Comparison of ENCODE assay signal across 1 cellular context in genomic region chr2:96536445-96537065, GRCh38.
TF ChIP-seq lines count a peak whose summit lies in the region.

Gene ARID5A (plus strand): TSS chr2:96536752. CDS start chr2:96536827, 75 bp downstream.

TF ChIP-seq in K562, 482 proteins besides CTCF, POLR2A, EP300 and RAD21 (continued from another document and continues in another):
- TF ChIP-seq ZBTB7A (IDR thresholded peaks at IDR 0.05; ENCODE audit: borderline replicate concordance, control insufficient read depth, low read depth, low read length) (peak; percentile 86), ZNF197 (CRISPR knock-in tag; IDR thresholded peaks at IDR 0.05; ENCODE audit: low read depth) (0 out of 2 replicates have a peak, but pooled peaks have one; percentile 31), ZBTB12 (CRISPR knock-in tag; IDR thresholded peaks at IDR 0.05) (peak; percentile 40; the same call in 1 of the 2 replicates), JUN (IDR thresholded peaks at IDR 0.05; ENCODE audit: borderline replicate concordance, low read depth, low read length) (no peak), JUN (CRISPR knock-in tag; IDR thresholded peaks at IDR 0.05; ENCODE audit: borderline replicate concordance) (no peak), SP2 (IDR thresholded peaks at IDR 0.05; ENCODE audit: extremely low read depth, low read depth, low read length, poor library complexity, severe bottlenecking) (peak; percentile 27), MYC (IDR thresholded peaks at IDR 0.05; ENCODE audit: low read depth, low read length) (peak; percentile 49; the same call in 1 of the 2 replicates), MYC (CRISPR knock-in tag; IDR thresholded peaks at IDR 0.05; ENCODE audit: borderline replicate concordance, low read depth) (no peak), ZNF143 (CRISPR knock-in tag; IDR thresholded peaks at IDR 0.05) (peak; percentile 87), PHF8 (IDR thresholded peaks at IDR 0.05; ENCODE audit: borderline replicate concordance, low read length) (peak; percentile 70; the same call in 1 of the 2 replicates), ESRRA (IDR thresholded peaks at IDR 0.05; ENCODE audit: borderline replicate concordance, low read depth) (no peak), ETS1 (conservative IDR thresholded peaks at IDR 0.05; ENCODE audit: control insufficient read depth, low read depth, low read length) (peak; percentile 88), ZHX1 (conservative IDR thresholded peaks at IDR 0.05; ENCODE audit: low read length) (no peak), KDM5B (IDR thresholded peaks at IDR 0.05; ENCODE audit: insufficient replicate concordance, low read depth, low read length) (peak; percentile 53), ZNF184 (CRISPR knock-in tag; IDR thresholded peaks at IDR 0.05) (no peak), RBBP5 (IDR thresholded peaks at IDR 0.05; ENCODE audit: borderline replicate concordance, insufficient read depth, low read length, poor library complexity, severe bottlenecking) (peak; percentile 47), AFF1 (IDR thresholded peaks at IDR 0.05; ENCODE audit: low read depth in 1 of 2, partially characterized antibody in 2 of 2) (peak in 1 of 2 experiments; percentile 93), ZNF384 (IDR thresholded peaks at IDR 0.05; ENCODE audit: low read depth, low read length) (peak; percentile 72; the same call in 1 of the 2 replicates), POLR2G (IDR thresholded peaks at IDR 0.05; ENCODE audit: low read depth, low read length) (peak; percentile 93), POLR2AphosphoS5 (IDR thresholded peaks at IDR 0.05; ENCODE audit: control insufficient read depth, insufficient read depth, low read depth, low read length) (peak; percentile 61), NCOA2 (IDR thresholded peaks at IDR 0.05; ENCODE audit: partially characterized antibody in 2 of 2) (no peak), TCF15 (CRISPR knock-in tag; IDR thresholded peaks at IDR 0.05) (no peak), CCNT2 (IDR thresholded peaks at IDR 0.05; ENCODE audit: borderline replicate concordance, extremely low read depth, insufficient read length, low read depth, low read length) (peak; percentile 56), GMEB1 (CRISPR knock-in tag; IDR thresholded peaks at IDR 0.05) (peak; percentile 58), TBP (optimal IDR thresholded peaks at IDR 0.05; ENCODE audit: low read depth, low read length) (peak; percentile 75), SIX5 (IDR thresholded peaks at IDR 0.05; ENCODE audit: borderline replicate concordance in 1 of 2, insufficient read depth in 1 of 2, low read depth in 1 of 2, low read length in 2 of 2) (peak; percentile 70 to 76), ZNF311 (CRISPR knock-in tag; IDR thresholded peaks at IDR 0.05) (0 out of 2 replicates have a peak, but pooled peaks have one; percentile 23), ZNF232 (CRISPR knock-in tag; IDR thresholded peaks at IDR 0.05) (0 out of 2 replicates have a peak, but pooled peaks have one; percentile 32), ZNF436 (CRISPR knock-in tag; IDR thresholded peaks at IDR 0.05) (no peak), MAZ (CRISPR knock-in tag; conservative IDR thresholded peaks at IDR 0.05 in 1 of 2, IDR thresholded peaks at IDR 0.05 in 1 of 2) (peak; percentile 69 to 77), NFYB (IDR thresholded peaks at IDR 0.05; ENCODE audit: extremely low read depth, insufficient read length) (peak; percentile 65), SUPT5H (IDR thresholded peaks at IDR 0.05) (peak; percentile 43; the same call in 1 of the 2 replicates), NFE2L1 (tag; IDR thresholded peaks at IDR 0.05; ENCODE audit: borderline replicate concordance, low read depth) (no peak), RBM25 (IDR thresholded peaks at IDR 0.05; ENCODE audit: low read depth, low read length, severe bottlenecking) (peak; percentile 61), VEZF1 (CRISPR knock-in tag; IDR thresholded peaks at IDR 0.05) (peak; percentile 92), EGR1 (conservative IDR thresholded peaks at IDR 0.05) (0 out of 2 replicates have a peak, but pooled peaks have one; percentile 11), ZBTB11 (CRISPR knock-in tag; IDR thresholded peaks at IDR 0.05) (0 out of 6 replicates have a peak, but pooled peaks of 1 of the 3 experiments have one; percentile 6), NONO (IDR thresholded peaks at IDR 0.05; ENCODE audit: low read depth in 2 of 2, low read length in 1 of 2) (peak in 1 of 2 experiments; percentile 80; a peak in 1 of 4 replicates)
